ENCODE assay signal across 17 cellular contexts in the genomic region with DNA sequence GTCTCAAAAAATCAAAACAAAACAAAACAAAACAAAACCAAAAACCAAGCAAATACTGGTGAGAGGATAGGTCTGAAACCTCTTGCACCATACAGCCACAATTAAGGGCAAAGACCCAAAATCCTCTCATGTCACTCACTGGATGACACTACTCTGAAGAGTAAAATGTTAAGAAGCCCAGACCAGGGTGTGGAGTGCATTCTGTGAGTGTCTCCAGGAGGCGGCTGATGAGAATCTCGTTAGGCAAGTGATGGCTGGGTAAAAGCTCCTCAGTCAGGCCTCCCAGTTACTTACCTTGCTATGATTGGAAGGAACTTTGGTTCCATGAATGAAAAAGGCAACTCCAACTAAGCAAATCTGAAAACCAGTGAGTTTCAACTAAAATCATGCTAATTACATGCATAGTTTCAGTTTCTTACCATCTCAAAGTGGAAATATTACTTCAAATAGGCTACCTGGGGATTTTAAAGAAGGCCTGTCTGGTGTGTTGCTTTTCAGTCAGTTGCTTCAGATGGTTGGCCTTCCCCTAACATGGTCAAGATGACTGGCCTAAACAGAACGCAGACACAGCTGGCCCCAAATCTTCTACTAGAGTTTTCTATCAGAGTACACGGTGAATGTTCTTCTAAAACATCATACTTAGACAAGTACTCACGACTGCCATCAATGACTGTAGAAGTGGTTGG.
DNase-seq lines count a peak whose midpoint lies in the region; ATAC-seq and TF ChIP-seq lines count a peak whose summit lies in the region.
"Had no signal": no experiment of that assay in that cellular context is flagged by ENCODE, and none has a peak within 500 bp of the region (broad histone marks: within the 10 kb centered on the region; RNA-seq: fewer than 3 reads in every experiment).

No MANE protein-coding gene starts in this region.

- H3K27me3 Mint-ChIP-seq in CD4-positive, CD25-positive, alpha-beta regulatory T cell, result no peaks in the 10 kb centered on the region
- H3K27me3 Mint-ChIP-seq in activated CD8-positive, alpha-beta T cell treated with anti-CD3 and anti-CD28 coated beads for 36 hours, result no peaks in the 10 kb centered on the region
- H3K27me3 Mint-ChIP-seq: naive thymus-derived CD8-positive, alpha-beta T cell had no signal

- peak overlapping the region; percentile 21 for H3K4me3 ChIP-seq in CD4-positive, CD25-positive, alpha-beta regulatory T cell (ENCODE audit: low read depth, low read length)
- H3K4me3 ChIP-seq in upper lobe of right lung, result no peak overlapping the region

- CTCF ChIA-PET in activated CD8-positive, alpha-beta T cell treated with anti-CD3 and anti-CD28 coated beads for 36 hours (lab: Charles Lee), result interaction anchor here (1.2 kb wide), 1 partner anchor 10 kb away, joined by 3 read pairs; no protein-coding TSS in a partner anchor

- no peak overlapping the region for H3K27ac ChIP-seq in CD4-positive, CD25-positive, alpha-beta regulatory T cell (ENCODE audit: insufficient read depth, low read length, poor library complexity, severe bottlenecking)
- no peak overlapping the region for H3K27ac ChIP-seq in upper lobe of right lung
- H3K27ac ChIP-seq: RWPE1 had no signal

- H3K4me1 Mint-ChIP-seq in CD4-positive, CD25-positive, alpha-beta regulatory T cell, result peaks cover 2 to 14% (median 9%) of the 10 kb centered on the region in 4 donors
- peaks cover 9% of the 10 kb centered on the region for H3K4me1 Mint-ChIP-seq in activated CD8-positive, alpha-beta T cell treated with anti-CD3 and anti-CD28 coated beads for 36 hours (ENCODE audit: low read depth)

- H3K27ac Mint-ChIP-seq in CD4-positive, CD25-positive, alpha-beta regulatory T cell, result peak overlapping the region; percentile 58 to 95 (median 82)
- H3K27ac Mint-ChIP-seq in activated CD8-positive, alpha-beta T cell treated with anti-CD3 and anti-CD28 coated beads for 36 hours, result peak overlapping the region; percentile 2

- POLR2A ChIA-PET in activated CD8-positive, alpha-beta T cell treated with anti-CD3 and anti-CD28 coated beads for 36 hours (lab: Charles Lee), result no interaction called here

- H3K9me3 ChIP-seq in CD4-positive, CD25-positive, alpha-beta regulatory T cell (ENCODE audit: control insufficient read depth in 2 of 2, low read length in 2 of 2), result no peaks in the 10 kb centered on the region
- H3K9me3 ChIP-seq in upper lobe of right lung, result no peaks in the 10 kb centered on the region

- H3K36me3 Mint-ChIP-seq in CD4-positive, CD25-positive, alpha-beta regulatory T cell, result peaks cover 45% of the 10 kb centered on the region
- H3K36me3 Mint-ChIP-seq in activated CD8-positive, alpha-beta T cell treated with anti-CD3 and anti-CD28 coated beads for 36 hours (ENCODE audit: low read depth), result peaks cover 36% of the 10 kb centered on the region

- peak overlapping the region in 3 of 4 donors; percentile 3 to 45 (median 23) for H3K4me3 Mint-ChIP-seq in CD4-positive, CD25-positive, alpha-beta regulatory T cell
- no peak overlapping the region for H3K4me3 Mint-ChIP-seq in activated CD8-positive, alpha-beta T cell treated with anti-CD3 and anti-CD28 coated beads for 36 hours
- H3K4me3 Mint-ChIP-seq: naive thymus-derived CD8-positive, alpha-beta T cell had no signal

- DNase-seq in activated CD4-positive, CD25-positive, alpha-beta regulatory T cell treated with anti-CD3 and anti-CD28 coated beads, Interleukin-2, amount 50 U/mL, for 72 hours, result no peak
- no peak for DNase-seq in CD4-positive, CD25-positive, alpha-beta regulatory T cell
- no peak for DNase-seq in activated CD8-positive, alpha-beta T cell treated with anti-CD3 and anti-CD28 coated beads for 36 hours
- DNase-seq in H4 (ENCODE audit: low spot score) (no peak), upper lobe of right lung (no peak), RKO (ENCODE audit: low spot score) (no peak)
- DNase-seq: dermis blood vessel endothelial cell; GDM1; KBM-7; MV-4-11; naive thymus-derived CD8-positive, alpha-beta T cell; NCI-H1930; NCI-H446 treated with DMSO at 0.1 percent for 48 hours had no signal

- peak; percentile 21 to 55 for ATAC-seq in activated CD4-positive, CD25-positive, alpha-beta regulatory T cell treated with anti-CD3 and anti-CD28 coated beads, Interleukin-2, amount 50 U/mL, for 24 hours
- no peak for ATAC-seq in CD4-positive, CD25-positive, alpha-beta regulatory T cell (ENCODE audit: low read depth in 2 of 2)
- ATAC-seq in GM19351 (IDR thresholded peaks at IDR 0.05; ENCODE audit: unreplicated experiment) (peak; percentile 45), upper lobe of right lung (no peak)
- ATAC-seq in activated CD8-positive, alpha-beta T cell treated with anti-CD3 and anti-CD28 coated beads for 36 hours, result no peak
- ATAC-seq: HCT116; naive thymus-derived CD8-positive, alpha-beta T cell had no signal

- intact Hi-C loops in activated CD8-positive, alpha-beta T cell treated with anti-CD3 and anti-CD28 coated beads for 36 hours (cut with micrococcal nuclease), result no loop called here
- intact Hi-C loops in upper lobe of right lung (cut with DNase I), result no loop called here

- H3K36me3 ChIP-seq in CD4-positive, CD25-positive, alpha-beta regulatory T cell (ENCODE audit: control insufficient read depth, insufficient read depth, low read length), result peaks cover 58% of the 10 kb centered on the region
- peaks cover 74% of the 10 kb centered on the region for H3K36me3 ChIP-seq in upper lobe of right lung

- H3K4me1 ChIP-seq in CD4-positive, CD25-positive, alpha-beta regulatory T cell (ENCODE audit: control insufficient read depth, insufficient read depth, low read length, poor library complexity, severe bottlenecking), result peaks cover 5% of the 10 kb centered on the region
- H3K4me1 ChIP-seq in upper lobe of right lung, result no peaks in the 10 kb centered on the region

- peaks cover 0 to 6% (median 4%) of the 10 kb centered on the region in 7 donors for H3K9me3 Mint-ChIP-seq in CD4-positive, CD25-positive, alpha-beta regulatory T cell
- peaks cover 8% of the 10 kb centered on the region for H3K9me3 Mint-ChIP-seq in activated CD8-positive, alpha-beta T cell treated with anti-CD3 and anti-CD28 coated beads for 36 hours

- TF ChIP-seq CTCF in activated CD8-positive, alpha-beta T cell treated with anti-CD3 and anti-CD28 coated beads for 36 hours (IDR thresholded peaks at IDR 0.05), result no peak
- TF ChIP-seq CTCF in upper lobe of right lung (IDR thresholded peaks at IDR 0.05), result no peak

- H3K27me3 ChIP-seq in CD4-positive, CD25-positive, alpha-beta regulatory T cell (ENCODE audit: control insufficient read depth, insufficient read depth, low read length), result no peaks in the 10 kb centered on the region
- no peaks in the 10 kb centered on the region for H3K27me3 ChIP-seq in upper lobe of right lung

Comparison
In these comparisons a context has a peak if more than half of its experiments do, and no peak if none do; other contexts are left out.
1. ATAC-seq: peak in activated CD4-positive, CD25-positive, alpha-beta regulatory T cell treated with anti-CD3 and anti-CD28 coated beads, Interleukin-2, amount 50 U/mL, for 24 hours (2 of 2) and GM19351 (single experiment); none in CD4-positive, CD25-positive, alpha-beta regulatory T cell (0 of 2), activated CD8-positive, alpha-beta T cell treated with anti-CD3 and anti-CD28 coated beads for 36 hours (single experiment) and upper lobe of right lung (single experiment).